Comparison of ENCODE assay signal across 16 cellular contexts in genomic region chr20:29298759-29299613, GRCh38.
"Had no signal": no experiment of that assay in that cellular context is flagged by ENCODE, and none has a peak within 500 bp of the region (broad histone marks: within the 10 kb centered on the region; RNA-seq: fewer than 3 reads in every experiment).

No MANE protein-coding gene starts in this region.

- H3K27ac Mint-ChIP-seq: activated naive CD8-positive, alpha-beta T cell; activated T-cell treated with anti-CD3 and anti-CD28 coated beads, Interleukin-2, amount 50 U/mL, for 24 hours; activated T-helper 17 cell treated with anti-CD3 and anti-CD28 coated beads, Interleukin-2, amount 50 U/mL, for 72 hours; naive thymus-derived CD4-positive, alpha-beta T cell had no signal

- H3K27me3 ChIP-seq: adrenal gland, cardiac muscle cell, foreskin keratinocyte, spleen, testis, uterus had no signal

- H3K4me1 ChIP-seq: adrenal gland, foreskin keratinocyte, spleen, testis, uterus had no signal

- H3K27ac ChIP-seq: adrenal gland, cardiac muscle cell, foreskin keratinocyte, spleen, testis, uterus had no signal

- H3K36me3 ChIP-seq: adrenal gland, cardiac muscle cell, spleen, uterus had no signal

- H3K9me3 ChIP-seq: adrenal gland, testis had no signal

- DNase-seq: adrenal gland; effector CD8-positive, alpha-beta T cell; foreskin keratinocyte; naive thymus-derived CD4-positive, alpha-beta T cell; spleen; stimulated activated CD4-positive, alpha-beta T cell treated with anti-CD3 and anti-CD28 coated beads, Interleukin-4, amount 100 ng/mL, for 1 hour; stimulated activated naive CD4-positive, alpha-beta T cell; testis; trophoblast cell; uterus had no signal

- ATAC-seq: activated T-helper 17 cell treated with anti-CD3 and anti-CD28 coated beads, Interleukin-2, amount 50 U/mL, for 72 hours; foreskin keratinocyte; left lobe of liver; naive thymus-derived CD4-positive, alpha-beta T cell had no signal

- H3K4me1 Mint-ChIP-seq: activated T-helper 17 cell treated with anti-CD3 and anti-CD28 coated beads, Interleukin-2, amount 50 U/mL, for 72 hours had no signal

- H3K4me3 ChIP-seq: adrenal gland, cardiac muscle cell, lung, spleen, testis, uterus had no signal

- H3K4me3 Mint-ChIP-seq: activated naive CD8-positive, alpha-beta T cell; activated T-cell treated with anti-CD3 and anti-CD28 coated beads, Interleukin-2, amount 50 U/mL, for 24 hours; activated T-helper 17 cell treated with anti-CD3 and anti-CD28 coated beads, Interleukin-2, amount 50 U/mL, for 72 hours; naive thymus-derived CD4-positive, alpha-beta T cell had no signal

- H3K27me3 Mint-ChIP-seq: activated naive CD8-positive, alpha-beta T cell; activated T-cell treated with anti-CD3 and anti-CD28 coated beads, Interleukin-2, amount 50 U/mL, for 24 hours; activated T-helper 17 cell treated with anti-CD3 and anti-CD28 coated beads, Interleukin-2, amount 50 U/mL, for 72 hours; naive thymus-derived CD4-positive, alpha-beta T cell had no signal
